1 cellular context compared by ENCODE assay signal in the genomic region with DNA sequence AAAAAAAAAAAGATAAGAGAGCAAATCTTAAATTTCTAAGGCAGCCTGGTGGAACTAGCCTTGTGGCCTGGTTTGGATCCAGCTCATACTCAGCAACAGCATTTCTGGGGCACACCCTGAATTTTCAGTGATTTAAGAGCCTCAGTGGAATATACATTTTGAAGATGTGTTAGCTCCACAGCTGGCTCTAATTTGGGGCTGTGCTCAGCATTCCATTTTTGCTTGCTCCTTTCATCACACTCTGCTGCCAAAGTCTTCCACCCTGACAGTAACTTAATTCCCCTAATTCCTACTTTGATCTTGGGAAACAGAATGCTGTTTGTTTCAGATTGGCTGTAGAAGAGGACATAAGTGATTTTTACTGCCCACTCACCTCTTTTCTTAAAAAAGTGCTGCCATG.
TF ChIP-seq lines count a peak whose summit lies in the region.

No MANE protein-coding gene starts in this region.

TF ChIP-seq in HepG2, 621 proteins besides CTCF, POLR2A, EP300 and RAD21 (continued from another document):
- TF ChIP-seq, protein P1, sequence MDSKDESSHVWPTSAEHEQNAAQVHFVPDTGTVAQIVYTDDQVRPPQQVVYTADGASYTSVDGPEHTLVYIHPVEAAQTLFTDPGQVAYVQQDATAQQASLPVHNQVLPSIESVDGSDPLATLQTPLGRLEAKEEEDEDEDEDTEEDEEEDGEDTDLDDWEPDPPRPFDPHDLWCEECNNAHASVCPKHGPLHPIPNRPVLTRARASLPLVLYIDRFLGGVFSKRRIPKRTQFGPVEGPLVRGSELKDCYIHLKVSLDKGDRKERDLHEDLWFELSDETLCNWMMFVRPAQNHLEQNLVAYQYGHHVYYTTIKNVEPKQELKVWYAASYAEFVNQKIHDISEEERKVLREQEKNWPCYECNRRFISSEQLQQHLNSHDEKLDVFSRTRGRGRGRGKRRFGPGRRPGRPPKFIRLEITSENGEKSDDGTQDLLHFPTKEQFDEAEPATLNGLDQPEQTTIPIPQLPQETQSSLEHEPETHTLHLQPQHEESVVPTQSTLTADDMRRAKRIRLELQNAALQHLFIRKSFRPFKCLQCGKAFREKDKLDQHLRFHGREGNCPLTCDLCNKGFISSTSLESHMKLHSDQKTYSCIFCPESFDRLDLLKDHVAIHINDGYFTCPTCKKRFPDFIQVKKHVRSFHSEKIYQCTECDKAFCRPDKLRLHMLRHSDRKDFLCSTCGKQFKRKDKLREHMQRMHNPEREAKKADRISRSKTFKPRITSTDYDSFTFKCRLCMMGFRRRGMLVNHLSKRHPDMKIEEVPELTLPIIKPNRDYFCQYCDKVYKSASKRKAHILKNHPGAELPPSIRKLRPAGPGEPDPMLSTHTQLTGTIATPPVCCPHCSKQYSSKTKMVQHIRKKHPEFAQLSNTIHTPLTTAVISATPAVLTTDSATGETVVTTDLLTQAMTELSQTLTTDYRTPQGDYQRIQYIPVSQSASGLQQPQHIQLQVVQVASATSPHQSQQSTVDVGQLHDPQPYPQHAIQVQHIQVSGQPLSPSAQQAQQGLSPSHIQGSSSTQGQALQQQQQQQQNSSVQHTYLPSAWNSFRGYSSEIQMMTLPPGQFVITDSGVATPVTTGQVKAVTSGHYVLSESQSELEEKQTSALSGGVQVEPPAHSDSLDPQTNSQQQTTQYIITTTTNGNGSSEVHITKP (CRISPR knock-in tag; IDR thresholded peaks at IDR 0.05; ENCODE audit: low read depth): no peak
- TF ChIP-seq ZNF101 (CRISPR knock-in tag; IDR thresholded peaks at IDR 0.05; ENCODE audit: borderline replicate concordance, low read depth): no peak
- no peak for TF ChIP-seq ZNF12 (CRISPR knock-in tag; IDR thresholded peaks at IDR 0.05)
- TF ChIP-seq PITX1 (CRISPR knock-in tag; IDR thresholded peaks at IDR 0.05): no peak
